Comparison of ENCODE assay signal across 24 cellular contexts in genomic region chr11:124796312-124796711, GRCh38. TPM values are rescaled to one million over a fixed set of nuclear protein-coding genes. Genes with fewer than 3 reads are reported as not detected.
DNase-seq lines count a peak whose midpoint lies in the region; ATAC-seq, FAIRE-seq and TF ChIP-seq lines count a peak whose summit lies in the region.
"Had no signal": no experiment of that assay in that cellular context is flagged by ENCODE, and none has a peak within 500 bp of the region (broad histone marks: within the 10 kb centered on the region; RNA-seq: fewer than 3 reads in every experiment).

No MANE protein-coding gene starts in this region.

- peaks cover 15 to 43% of the 10 kb centered on the region in 2 experiments for H3K79me1 ChIP-seq in IMR-90 (ENCODE audit: low read depth in 1 of 2, low read length in 2 of 2)
- H3K79me1 ChIP-seq in trophoblast cell (ENCODE audit: low read length), result peaks cover 17% of the 10 kb centered on the region

- FAIRE-seq in HepG2 (lab: Jason Lieb, UNC), result no peak
- FAIRE-seq: GM12891, GM18507, H1 had no signal

- peaks cover 68% of the 10 kb centered on the region for H4K20me1 ChIP-seq in DND-41 (ENCODE audit: insufficient read depth, low read length)
- H4K20me1 ChIP-seq in IMR-90 (ENCODE audit: insufficient read depth, low read length), result peaks cover 56% of the 10 kb centered on the region
- peaks cover 48% of the 10 kb centered on the region for H4K20me1 ChIP-seq in PC-3 (ENCODE audit: low read length)
- H4K20me1 ChIP-seq in HepG2 (ENCODE audit: insufficient read depth, low read length), result peaks cover 39% of the 10 kb centered on the region

- H3K9ac ChIP-seq in DND-41 (ENCODE audit: low read depth, low read length) (no peak overlapping the region), IMR-90 (ENCODE audit: low read depth, low read length) (no peak overlapping the region), PC-3 (ENCODE audit: low read length) (no peak overlapping the region), trophoblast cell (ENCODE audit: low read length) (no peak overlapping the region), HepG2 (ENCODE audit: insufficient read depth, low read depth, low read length) (no peak overlapping the region)
- H3K9ac ChIP-seq: BLaER1 had no signal

- TF ChIP-seq RAD21 in IMR-90 (IDR thresholded peaks at IDR 0.05; ENCODE audit: low read length) (no peak), HepG2 (CRISPR knock-in tag; IDR thresholded peaks at IDR 0.05) (no peak)

- H2BK120ac ChIP-seq in IMR-90 (ENCODE audit: low read depth, low read length) (no peak overlapping the region), trophoblast cell (ENCODE audit: insufficient read depth, low read length, poor library complexity) (no peak overlapping the region)

- H3K27me3 ChIP-seq in DND-41 (ENCODE audit: insufficient read depth, low read length, poor library complexity) (no peaks in the 10 kb centered on the region), IMR-90 (ENCODE audit: control insufficient read depth, insufficient read depth, low read length) (no peaks in the 10 kb centered on the region), PC-3 (ENCODE audit: low read length) (no peaks in the 10 kb centered on the region), trophoblast cell (ENCODE audit: insufficient read depth, low read length) (no peaks in the 10 kb centered on the region), left lung (peaks cover 0 to 14% of the 10 kb centered on the region in 2 donors), HepG2 (ENCODE audit: control insufficient read depth in 1 of 2, insufficient read depth in 2 of 2, low read length in 2 of 2) (no peaks in the 10 kb centered on the region; a peak in 1 of 5 replicates)
- H3K27me3 ChIP-seq: BLaER1 had no signal

- TF ChIP-seq POLR2A in IMR-90 (IDR thresholded peaks at IDR 0.05; ENCODE audit: low read depth, low read length), result no peak
- TF ChIP-seq POLR2A in HepG2 (IDR thresholded peaks at IDR 0.05; ENCODE audit: insufficient read depth in 1 of 2, low read depth in 2 of 2, low read length in 2 of 2), result no peak

- ATAC-seq in DND-41 (ENCODE audit: insufficient read depth, low read depth) (no peak), IMR-90 (ENCODE audit: low read depth) (no peak), PC-3 (no peak), HG02610 (IDR thresholded peaks at IDR 0.05; ENCODE audit: unreplicated experiment) (no peak), left lung (no peak), HepG2 (no peak)

- TF ChIP-seq CTCF in DND-41 (IDR thresholded peaks at IDR 0.05; ENCODE audit: borderline replicate concordance, extremely low read depth, low read length, poor library complexity, severe bottlenecking) (no peak), IMR-90 (conservative IDR thresholded peaks at IDR 0.05; ENCODE audit: low read depth, low read length) (no peak), PC-3 (conservative IDR thresholded peaks at IDR 0.05; ENCODE audit: low read depth, low read length) (no peak), left lung (IDR thresholded peaks at IDR 0.05) (no peak), HepG2 (CRISPR knock-in tag; IDR thresholded peaks at IDR 0.05) (no peak)

- H3K4me3 ChIP-seq in DND-41 (ENCODE audit: low read depth in 1 of 2, low read length in 2 of 2) (no peak overlapping the region), IMR-90 (ENCODE audit: insufficient read depth, low read depth, low read length) (no peak overlapping the region), PC-3 (ENCODE audit: low read length) (no peak overlapping the region), trophoblast cell (ENCODE audit: low read depth, low read length) (no peak overlapping the region), left lung (no peak overlapping the region), HepG2 (replicated peaks in 1 of 3; ENCODE audit: insufficient read depth in 1 of 3, low read depth in 2 of 3, low read length in 3 of 3) (no peak overlapping the region)
- H3K4me3 ChIP-seq: BLaER1 had no signal

- H3K79me2 ChIP-seq in DND-41 (ENCODE audit: insufficient read depth, low read length), result peaks cover 86% of the 10 kb centered on the region
- H3K79me2 ChIP-seq in PC-3 (ENCODE audit: low read length), result peaks cover 95% of the 10 kb centered on the region
- peaks cover 16% of the 10 kb centered on the region for H3K79me2 ChIP-seq in trophoblast cell (ENCODE audit: control insufficient read depth, insufficient read depth, low read length, poor library complexity)
- H3K79me2 ChIP-seq in HepG2 (ENCODE audit: insufficient read depth, low read length), result peaks cover 86% of the 10 kb centered on the region

- H3K4me1 ChIP-seq in DND-41 (ENCODE audit: insufficient read depth, low read length) (peaks cover 28% of the 10 kb centered on the region), IMR-90 (ENCODE audit: control insufficient read depth, insufficient read depth, low read length) (peaks cover 7% of the 10 kb centered on the region), PC-3 (ENCODE audit: insufficient read depth, low read length) (peaks cover 51% of the 10 kb centered on the region), trophoblast cell (ENCODE audit: control insufficient read depth in 1 of 2, insufficient read depth in 2 of 2, low read length in 2 of 2) (peaks cover 0 to 2% of the 10 kb centered on the region in 2 experiments), left lung (peaks cover 10 to 36% of the 10 kb centered on the region in 2 donors), HepG2 (ENCODE audit: insufficient read depth, low read length) (peaks cover 44% of the 10 kb centered on the region)

- H4K12ac ChIP-seq in trophoblast cell (ENCODE audit: low read depth, low read length), result no peak overlapping the region

- no peak overlapping the region for H2BK20ac ChIP-seq in IMR-90 (ENCODE audit: low read depth, low read length)

- CTCF ChIA-PET in IMR-90 (lab: Yijun Ruan, JAX), result no interaction called here
- CTCF ChIA-PET in PC-3 (lab: Charles Lee), result interaction anchor here (3.2 kb wide), 1 partner anchor 40 kb away, joined by 17 read pairs; no protein-coding TSS in a partner anchor
- CTCF ChIA-PET in HepG2 (lab: Yijun Ruan, JAX; ENCODE audit: low intra/inter-chr PET ratio, low total read pairs), result no interaction called here

- H2BK15ac ChIP-seq in IMR-90 (ENCODE audit: low read depth, low read length), result no peak overlapping the region

- H3K27ac ChIP-seq in DND-41 (ENCODE audit: low read length) (no peak overlapping the region), IMR-90 (ENCODE audit: insufficient read depth, low read length) (no peak overlapping the region), PC-3 (ENCODE audit: low read length) (no peak overlapping the region), trophoblast cell (ENCODE audit: low read depth, low read length) (no peak overlapping the region), left lung (no peak overlapping the region), HepG2 (ENCODE audit: extremely low read length, insufficient read depth, low read length) (no peak overlapping the region)
- H3K27ac ChIP-seq: BLaER1, HL-60 had no signal

- H4K8ac ChIP-seq in IMR-90 (ENCODE audit: low read depth in 2 of 2, low read length in 2 of 2), result no peak overlapping the region
- no peak overlapping the region for H4K8ac ChIP-seq in trophoblast cell (ENCODE audit: low read depth, low read length)

- no peak for TF ChIP-seq EP300 in HepG2 (IDR thresholded peaks at IDR 0.05; ENCODE audit: low read depth in 2 of 2, low read length in 2 of 2)
- TF ChIP-seq EP300 in HepG2 (CRISPR knock-in tag; IDR thresholded peaks at IDR 0.05; ENCODE audit: borderline replicate concordance), result no peak

- H3K14ac ChIP-seq in IMR-90 (replicated peaks; ENCODE audit: low read depth, low read length) (no peak overlapping the region), trophoblast cell (ENCODE audit: low read length) (no peak overlapping the region)

- H4K5ac ChIP-seq in IMR-90 (ENCODE audit: low read depth, low read length), result no peak overlapping the region

- H3K9me2 ChIP-seq in PC-3 (replicated peaks; ENCODE audit: low read length), result no peaks in the 10 kb centered on the region

- WGBS in IMR-90 (ENCODE audit: extremely low coverage in 2 of 2, insufficient read length in 1 of 2), 2 experiments, result no CpG with 5 or more reads among the region's 3 CpGs
- WGBS in trophoblast cell (ENCODE audit: extremely low coverage, insufficient coverage, insufficient read length), result no CpG with 5 or more reads among the region's 3 CpGs
- 92% methylated on average over 3 of the region's 3 CpGs for WGBS in HepG2 (ENCODE audit: low lambda C conversion rate)

- H3K4ac ChIP-seq in IMR-90 (ENCODE audit: low read depth, low read length) (no peak overlapping the region), trophoblast cell (ENCODE audit: low read depth, low read length) (peak overlapping the region; percentile 79)

- H2AK5ac ChIP-seq in IMR-90 (ENCODE audit: low read depth, low read length) (no peak overlapping the region), trophoblast cell (ENCODE audit: low read length) (no peak overlapping the region)

- DNase-seq in DND-41, result no peak
- no peak for DNase-seq in IMR-90
- DNase-seq in PC-3, result no peak
- no peak for DNase-seq in trophoblast cell
- no peak for DNase-seq in left lung
- DNase-seq in HepG2 (ENCODE audit: low spot score), result no peak
- DNase-seq: 8988T; CD4-positive, alpha-beta memory T cell; DMS79 treated with DMSO at 0.1 percent for 48 hours; EL; H9; KBM-7 had no signal

- H2BK12ac ChIP-seq in trophoblast cell (ENCODE audit: low read length), result no peak overlapping the region

- POLR2A ChIA-PET in IMR-90 (lab: Charles Lee; ENCODE audit: unreplicated experiment), result interaction anchor here (0.6 kb wide), 2 partner anchors 18 to 123 kb away, joined by 3 read pairs; no protein-coding TSS in a partner anchor
- POLR2A ChIA-PET in PC-3 (lab: Charles Lee; ENCODE audit: unreplicated experiment), result no interaction called here
- POLR2A ChIA-PET in HepG2 (lab: Yijun Ruan, JAX), result interaction anchor here (3.1 kb wide), 1 partner anchor 50 kb away, joined by 8 read pairs; no protein-coding TSS in a partner anchor

- in situ Hi-C loops in IMR-90 (cut with MboI; ENCODE audit: low sequenced_read_pairs), result no loop called here
- in situ Hi-C loops in HepG2 (cut with HindIII; ENCODE audit: extremely low pct_ligation_motif_present, low pct_unique_long_range_greater_than_20kb), result no loop called here

- dilution Hi-C loops in IMR-90 (cut with HindIII; ENCODE audit: low sequenced_read_pairs, unreplicated experiment), result no loop called here

- intact Hi-C loops in IMR-90 (cut with micrococcal nuclease) (no loop called here), PC-3 (cut with micrococcal nuclease) (loop anchor here (10.0 kb wide), 1 partner anchor 52 kb away; no protein-coding TSS in a partner anchor), left lung (cut with DNase I) (no loop called here), HepG2 (cut with micrococcal nuclease; ENCODE audit: unreplicated experiment) (loop anchor here (10.0 kb wide), 1 partner anchor 52 kb away; no protein-coding TSS in a partner anchor)

- no peaks in the 10 kb centered on the region; the same call in 1 of the 2 replicates for H3K36me3 ChIP-seq in DND-41 (ENCODE audit: insufficient read depth, low read length)
- H3K36me3 ChIP-seq in IMR-90 (ENCODE audit: control insufficient read depth, insufficient read depth, low read length), result no peaks in the 10 kb centered on the region
- H3K36me3 ChIP-seq in PC-3 (ENCODE audit: low read depth, low read length), result no peaks in the 10 kb centered on the region
- peaks cover 0 to 2% of the 10 kb centered on the region in 2 experiments for H3K36me3 ChIP-seq in trophoblast cell (ENCODE audit: control insufficient read depth in 1 of 2, insufficient read depth in 2 of 2, low read length in 2 of 2)
- H3K36me3 ChIP-seq in left lung, result no peaks in the 10 kb centered on the region
- no peaks in the 10 kb centered on the region for H3K36me3 ChIP-seq in HepG2 (replicated peaks in 1 of 2; ENCODE audit: control insufficient read depth in 1 of 2, insufficient read depth in 2 of 2, low read length in 2 of 2)
- H3K36me3 ChIP-seq: BLaER1 had no signal

- no peak overlapping the region for H2AK9ac ChIP-seq in IMR-90 (replicated peaks; ENCODE audit: low read depth, low read length, poor library complexity)

- H3K23ac ChIP-seq in IMR-90 (ENCODE audit: low read depth, low read length) (no peak overlapping the region; the same call in 1 of the 2 replicates), trophoblast cell (ENCODE audit: low read length) (no peak overlapping the region)

- H3F3A ChIP-seq in PC-3 (ENCODE audit: low read length, unreplicated experiment), result no peaks in the 10 kb centered on the region

- H4K91ac ChIP-seq in IMR-90 (ENCODE audit: insufficient read depth, low read depth, low read length) (no peak overlapping the region), trophoblast cell (ENCODE audit: low read depth, low read length) (no peak overlapping the region)

- H3K9me3 ChIP-seq in DND-41 (ENCODE audit: insufficient read depth, low read length, severe bottlenecking) (no peaks in the 10 kb centered on the region), IMR-90 (ENCODE audit: control insufficient read depth, insufficient read depth, low read length) (no peaks in the 10 kb centered on the region), PC-3 (ENCODE audit: low read length) (no peaks in the 10 kb centered on the region), trophoblast cell (ENCODE audit: insufficient read depth, low read depth, low read length) (no peaks in the 10 kb centered on the region), left lung (no peaks in the 10 kb centered on the region), HepG2 (ENCODE audit: low read length) (no peaks in the 10 kb centered on the region)
- H3K9me3 ChIP-seq: BLaER1 had no signal

- H2AFZ ChIP-seq in DND-41 (ENCODE audit: low read depth, low read length) (no peak overlapping the region), IMR-90 (replicated peaks; ENCODE audit: low read length, poor library complexity) (no peak overlapping the region), PC-3 (ENCODE audit: low read length) (no peak overlapping the region), trophoblast cell (ENCODE audit: insufficient read depth, low read length, poor library complexity) (no peak overlapping the region), HepG2 (ENCODE audit: low read length) (no peak overlapping the region)

- H3K9me1 ChIP-seq in IMR-90 (ENCODE audit: insufficient read depth, low read length), result peaks cover 8% of the 10 kb centered on the region

- H3K18ac ChIP-seq in IMR-90 (ENCODE audit: low read depth, low read length), result no peak overlapping the region
- H3K18ac ChIP-seq in trophoblast cell (ENCODE audit: low read length), result no peak overlapping the region

- H3K4me2 ChIP-seq in DND-41 (ENCODE audit: insufficient read depth, low read length), result peak overlapping the region; percentile 19; the same call in 1 of the 2 replicates
- H3K4me2 ChIP-seq in IMR-90 (ENCODE audit: low read depth, low read length), result no peak overlapping the region
- H3K4me2 ChIP-seq in PC-3 (ENCODE audit: low read length), result peak overlapping the region; percentile 80
- no peak overlapping the region for H3K4me2 ChIP-seq in trophoblast cell (ENCODE audit: low read length)
- H3K4me2 ChIP-seq in HepG2 (ENCODE audit: low read depth, low read length), result no peak overlapping the region

- H3K56ac ChIP-seq in IMR-90 (ENCODE audit: extremely low read depth, insufficient read depth, low read length), result no peak overlapping the region

- BruUV-seq in IMR-90 (replicated peaks; lab: Mats Ljungman, UMichigan), result TSS peak; percentile 3
- BruUV-seq in PC-3 (replicated peaks; lab: Mats Ljungman, UMichigan), result no TSS peak
- no TSS peak for BruUV-seq in HepG2 (replicated peaks; lab: Mats Ljungman, UMichigan)

- H2BK5ac ChIP-seq in IMR-90 (ENCODE audit: low read depth, low read length, poor library complexity, severe bottlenecking) (no peak overlapping the region), trophoblast cell (ENCODE audit: low read depth, low read length, poor library complexity) (no peak overlapping the region)

RNA-seq across cellular contexts. Expression of gene MSANTD2, which starts 3.9 kb away (rescaled TPM):
- total RNA-seq in IMR-90 (2012; rRNA removed), result 5.0 and 6.4 TPM in 2 replicates
- polyA plus RNA-seq in IMR-90 (2012; rRNA removed), result 4.8 and 6.0 TPM in 2 replicates
- polyA plus RNA-seq in IMR-90 (2012; cell fraction: cytosol; rRNA removed), result 2.5 and 2.6 TPM in 2 replicates
- 6.8 and 33.8 TPM in 2 replicates for polyA plus RNA-seq in IMR-90 (2012; cell fraction: nucleus; rRNA removed; ENCODE audit: low replicate concordance)
- 29.5 and 32.6 TPM in 2 replicates for total RNA-seq in PC-3 (2014; rRNA removed)
- polyA plus RNA-seq in trophoblast cell (2013), result 8.2 and 8.7 TPM in 2 replicates
- total RNA-seq in left lung, result 10 to 100 TPM in 1 of 2 donors, 1 to 10 TPM in 1; 9.4 to 12.2 TPM
- total RNA-seq in HepG2 (2016; rRNA removed; fragmentation: Illumina TruSeq; extraction: Trizol), result 6.8 and 10.1 TPM in 2 replicates
- 2.0 and 2.6 TPM in 2 replicates for total RNA-seq in HepG2 (2016; cell fraction: cytosol; rRNA removed; fragmentation: Illumina TruSeq; extraction: Trizol; ENCODE audit: low read depth)
- total RNA-seq in HepG2 (2016; cell fraction: insoluble cytoplasmic fraction; rRNA removed; fragmentation: Illumina TruSeq; extraction: Trizol), result 5.6 and 10.3 TPM in 2 replicates
- total RNA-seq in HepG2 (2016; cell fraction: membrane; rRNA removed; fragmentation: Illumina TruSeq; extraction: Trizol), result 4.5 and 5.1 TPM in 2 replicates
- total RNA-seq in HepG2 (2016; cell fraction: nucleus; rRNA removed; fragmentation: Illumina TruSeq; extraction: Trizol), result 15.8 and 18.9 TPM in 2 replicates
- polyA plus RNA-seq in HepG2 (2011; rRNA removed), result 7.5 and 8.7 TPM in 2 replicates
- polyA plus RNA-seq in HepG2 (2011; cell fraction: cytosol; rRNA removed), result 2.1 and 2.7 TPM in 2 replicates
- 19.4 and 25.6 TPM in 2 replicates for polyA plus RNA-seq in HepG2 (2011; cell fraction: nucleus; rRNA removed)
- polyA plus RNA-seq in HepG2 (2012), result 6.6 and 7.1 TPM in 2 replicates
- polyA plus RNA-seq in HepG2 (2016; cell fraction: cytosol; fragmentation: Illumina TruSeq; extraction: Trizol; ENCODE audit: low read depth), result 1.8 and 2.2 TPM in 2 replicates
- 7.1 and 7.6 TPM in 2 replicates for polyA plus RNA-seq in HepG2 (2016; cell fraction: insoluble cytoplasmic fraction; fragmentation: Illumina TruSeq; extraction: Trizol; ENCODE audit: low read depth)
- polyA plus RNA-seq in HepG2 (2016; cell fraction: membrane; fragmentation: Illumina TruSeq; extraction: Trizol; ENCODE audit: low read depth), result 3.7 and 3.8 TPM in 2 replicates
- 45.5 and 49.8 TPM in 2 replicates for polyA plus RNA-seq in HepG2 (2016; cell fraction: nucleus; fragmentation: Illumina TruSeq; extraction: Trizol; ENCODE audit: insufficient read depth, low read depth)
- polyA minus RNA-seq in HepG2 (2011; rRNA and poly(A)+ RNA removed; ENCODE audit: low replicate concordance), result 1.6 and 4.0 TPM in 2 replicates
- 2.7 and 4.0 TPM in 2 replicates for polyA minus RNA-seq in HepG2 (2011; cell fraction: cytosol; rRNA and poly(A)+ RNA removed)
- polyA minus RNA-seq in HepG2 (2011; cell fraction: nucleus; rRNA and poly(A)+ RNA removed), result 14.8 and 19.6 TPM in 2 replicates

RNA-seq across cellular contexts. Expression of gene ESAM, which starts 34.2 kb away (rescaled TPM):
- under 0.01 TPM in 1 of 2 replicates, not detected in the other for total RNA-seq in IMR-90 (2012; rRNA removed)
- polyA plus RNA-seq in IMR-90 (2012; rRNA removed), result 0.12 and 0.20 TPM in 2 replicates
- polyA plus RNA-seq in IMR-90 (2012; cell fraction: cytosol; rRNA removed), result 0.10 and 0.11 TPM in 2 replicates
- 1.7 and 2.7 TPM in 2 replicates for polyA plus RNA-seq in IMR-90 (2012; cell fraction: nucleus; rRNA removed; ENCODE audit: low replicate concordance)
- 10.4 and 10.8 TPM in 2 replicates for total RNA-seq in PC-3 (2014; rRNA removed)
- polyA plus RNA-seq in trophoblast cell (2013), result 4.6 and 4.8 TPM in 2 replicates
- total RNA-seq in left lung, result 100 to 1,000 TPM; 116 to 119 TPM
- total RNA-seq in HepG2 (2016; rRNA removed; fragmentation: Illumina TruSeq; extraction: Trizol), result 0.48 and 1.2 TPM in 2 replicates
- 0.44 and 0.51 TPM in 2 replicates for total RNA-seq in HepG2 (2016; cell fraction: cytosol; rRNA removed; fragmentation: Illumina TruSeq; extraction: Trizol; ENCODE audit: low read depth)
- total RNA-seq in HepG2 (2016; cell fraction: insoluble cytoplasmic fraction; rRNA removed; fragmentation: Illumina TruSeq; extraction: Trizol), result 0.33 and 1.5 TPM in 2 replicates
- 0.65 and 0.80 TPM in 2 replicates for total RNA-seq in HepG2 (2016; cell fraction: membrane; rRNA removed; fragmentation: Illumina TruSeq; extraction: Trizol)
- 1.5 and 1.9 TPM in 2 replicates for total RNA-seq in HepG2 (2016; cell fraction: nucleus; rRNA removed; fragmentation: Illumina TruSeq; extraction: Trizol)
- 6.3 and 6.8 TPM in 2 replicates for polyA plus RNA-seq in HepG2 (2011; rRNA removed)
- polyA plus RNA-seq in HepG2 (2011; cell fraction: cytosol; rRNA removed), result 2.8 and 4.8 TPM in 2 replicates
- 5.1 and 7.8 TPM in 2 replicates for polyA plus RNA-seq in HepG2 (2011; cell fraction: nucleus; rRNA removed)
- polyA plus RNA-seq in HepG2 (2012), result 0.59 and 0.89 TPM in 2 replicates
- 0.98 and 1.0 TPM in 2 replicates for polyA plus RNA-seq in HepG2 (2016; cell fraction: cytosol; fragmentation: Illumina TruSeq; extraction: Trizol; ENCODE audit: low read depth)
- 0.95 and 1.4 TPM in 2 replicates for polyA plus RNA-seq in HepG2 (2016; cell fraction: insoluble cytoplasmic fraction; fragmentation: Illumina TruSeq; extraction: Trizol; ENCODE audit: low read depth)
- 0.85 and 1.4 TPM in 2 replicates for polyA plus RNA-seq in HepG2 (2016; cell fraction: membrane; fragmentation: Illumina TruSeq; extraction: Trizol; ENCODE audit: low read depth)
- 2.5 and 3.0 TPM in 2 replicates for polyA plus RNA-seq in HepG2 (2016; cell fraction: nucleus; fragmentation: Illumina TruSeq; extraction: Trizol; ENCODE audit: insufficient read depth, low read depth)
- polyA minus RNA-seq in HepG2 (2011; rRNA and poly(A)+ RNA removed; ENCODE audit: low replicate concordance), result 3.0 and 4.4 TPM in 2 replicates
- polyA minus RNA-seq in HepG2 (2011; cell fraction: cytosol; rRNA and poly(A)+ RNA removed), result 1.8 and 2.2 TPM in 2 replicates
- polyA minus RNA-seq in HepG2 (2011; cell fraction: nucleus; rRNA and poly(A)+ RNA removed), result 1.9 and 3.0 TPM in 2 replicates
- total RNA-seq: G401, H1 had no signal

RNA-seq across cellular contexts. Expression of gene VSIG2, which starts 44.3 kb away (rescaled TPM):
- not detected in 2 replicates for total RNA-seq in IMR-90 (2012; rRNA removed)
- not detected in 2 replicates for polyA plus RNA-seq in IMR-90 (2012; rRNA removed)
- polyA plus RNA-seq in IMR-90 (2012; cell fraction: cytosol; rRNA removed), result 0.03 TPM in 1 of 2 replicates, not detected in the other
- not detected in 2 replicates for polyA plus RNA-seq in IMR-90 (2012; cell fraction: nucleus; rRNA removed; ENCODE audit: low replicate concordance)
- total RNA-seq in PC-3 (2014; rRNA removed), result not detected in 2 replicates
- 0.04 TPM in 1 of 2 replicates, not detected in the other for polyA plus RNA-seq in trophoblast cell (2013)
- total RNA-seq in left lung, result 10 to 100 TPM; 16.0 to 35.6 TPM
- total RNA-seq in HepG2 (2016; rRNA removed; fragmentation: Illumina TruSeq; extraction: Trizol), result 0.46 and 0.80 TPM in 2 replicates
- 0.44 and 0.71 TPM in 2 replicates for total RNA-seq in HepG2 (2016; cell fraction: cytosol; rRNA removed; fragmentation: Illumina TruSeq; extraction: Trizol; ENCODE audit: low read depth)
- 0.16 and 0.37 TPM in 2 replicates for total RNA-seq in HepG2 (2016; cell fraction: insoluble cytoplasmic fraction; rRNA removed; fragmentation: Illumina TruSeq; extraction: Trizol)
- total RNA-seq in HepG2 (2016; cell fraction: membrane; rRNA removed; fragmentation: Illumina TruSeq; extraction: Trizol), result 0.49 and 0.62 TPM in 2 replicates
- 0.66 and 0.68 TPM in 2 replicates for total RNA-seq in HepG2 (2016; cell fraction: nucleus; rRNA removed; fragmentation: Illumina TruSeq; extraction: Trizol)
- polyA plus RNA-seq in HepG2 (2011; rRNA removed), result 2.7 and 3.5 TPM in 2 replicates
- 2.0 and 3.1 TPM in 2 replicates for polyA plus RNA-seq in HepG2 (2011; cell fraction: cytosol; rRNA removed)
- 3.6 and 3.8 TPM in 2 replicates for polyA plus RNA-seq in HepG2 (2011; cell fraction: nucleus; rRNA removed)
- polyA plus RNA-seq in HepG2 (2012), result 0.79 and 1.0 TPM in 2 replicates
- 0.61 and 0.80 TPM in 2 replicates for polyA plus RNA-seq in HepG2 (2016; cell fraction: cytosol; fragmentation: Illumina TruSeq; extraction: Trizol; ENCODE audit: low read depth)
- 0.58 TPM in 1 of 2 replicates, not detected in the other for polyA plus RNA-seq in HepG2 (2016; cell fraction: insoluble cytoplasmic fraction; fragmentation: Illumina TruSeq; extraction: Trizol; ENCODE audit: low read depth)
- 0.61 and 0.72 TPM in 2 replicates for polyA plus RNA-seq in HepG2 (2016; cell fraction: membrane; fragmentation: Illumina TruSeq; extraction: Trizol; ENCODE audit: low read depth)
- 0.99 and 1.3 TPM in 2 replicates for polyA plus RNA-seq in HepG2 (2016; cell fraction: nucleus; fragmentation: Illumina TruSeq; extraction: Trizol; ENCODE audit: insufficient read depth, low read depth)
- polyA minus RNA-seq in HepG2 (2011; rRNA and poly(A)+ RNA removed; ENCODE audit: low replicate concordance), result 2.1 TPM in 1 of 2 replicates, not detected in the other
- 0.49 TPM in 1 of 2 replicates, not detected in the other for polyA minus RNA-seq in HepG2 (2011; cell fraction: cytosol; rRNA and poly(A)+ RNA removed)
- 0.39 TPM in 1 of 2 replicates, not detected in the other for polyA minus RNA-seq in HepG2 (2011; cell fraction: nucleus; rRNA and poly(A)+ RNA removed)
- total RNA-seq: A673, G401, H1, H9, HT1080 had no signal
- polyA plus RNA-seq: AG04450, CD14-positive monocyte, IgD-negative memory B cell had no signal

RNA-seq across cellular contexts. Expression of gene NRGN, which starts 56.6 kb away (rescaled TPM):
- total RNA-seq in IMR-90 (2012; rRNA removed), result 0.54 and 0.83 TPM in 2 replicates
- 24.8 and 27.8 TPM in 2 replicates for polyA plus RNA-seq in IMR-90 (2012; rRNA removed)
- polyA plus RNA-seq in IMR-90 (2012; cell fraction: cytosol; rRNA removed), result 27.1 and 28.3 TPM in 2 replicates
- 14.9 and 33.1 TPM in 2 replicates for polyA plus RNA-seq in IMR-90 (2012; cell fraction: nucleus; rRNA removed; ENCODE audit: low replicate concordance)
- 15.5 and 20.3 TPM in 2 replicates for total RNA-seq in PC-3 (2014; rRNA removed)
- 0.63 and 0.67 TPM in 2 replicates for polyA plus RNA-seq in trophoblast cell (2013)
- total RNA-seq in left lung, result 10 to 100 TPM; 50.5 to 62.1 TPM
- total RNA-seq in HepG2 (2016; rRNA removed; fragmentation: Illumina TruSeq; extraction: Trizol), result 0.18 TPM in 1 of 2 replicates, not detected in the other
- not detected in 2 replicates for total RNA-seq in HepG2 (2016; cell fraction: cytosol; rRNA removed; fragmentation: Illumina TruSeq; extraction: Trizol; ENCODE audit: low read depth)
- total RNA-seq in HepG2 (2016; cell fraction: insoluble cytoplasmic fraction; rRNA removed; fragmentation: Illumina TruSeq; extraction: Trizol), result 0.19 TPM in 1 of 2 replicates, not detected in the other
- not detected in 2 replicates for total RNA-seq in HepG2 (2016; cell fraction: membrane; rRNA removed; fragmentation: Illumina TruSeq; extraction: Trizol)
- 0.34 and 0.47 TPM in 2 replicates for total RNA-seq in HepG2 (2016; cell fraction: nucleus; rRNA removed; fragmentation: Illumina TruSeq; extraction: Trizol)
- polyA plus RNA-seq in HepG2 (2011; rRNA removed), result 0.12 and 0.22 TPM in 2 replicates
- 0.14 and 0.28 TPM in 2 replicates for polyA plus RNA-seq in HepG2 (2011; cell fraction: cytosol; rRNA removed)
- 0.97 and 1.5 TPM in 2 replicates for polyA plus RNA-seq in HepG2 (2011; cell fraction: nucleus; rRNA removed)
- 0.17 and 0.63 TPM in 2 replicates for polyA plus RNA-seq in HepG2 (2012)
- polyA plus RNA-seq in HepG2 (2016; cell fraction: cytosol; fragmentation: Illumina TruSeq; extraction: Trizol; ENCODE audit: low read depth), result 0.25 and 0.49 TPM in 2 replicates
- polyA plus RNA-seq in HepG2 (2016; cell fraction: insoluble cytoplasmic fraction; fragmentation: Illumina TruSeq; extraction: Trizol; ENCODE audit: low read depth), result 0.46 and 0.95 TPM in 2 replicates
- 0.40 and 0.63 TPM in 2 replicates for polyA plus RNA-seq in HepG2 (2016; cell fraction: membrane; fragmentation: Illumina TruSeq; extraction: Trizol; ENCODE audit: low read depth)
- polyA plus RNA-seq in HepG2 (2016; cell fraction: nucleus; fragmentation: Illumina TruSeq; extraction: Trizol; ENCODE audit: insufficient read depth, low read depth), result 0.44 and 0.90 TPM in 2 replicates
- 0.98 and 1.9 TPM in 2 replicates for polyA minus RNA-seq in HepG2 (2011; rRNA and poly(A)+ RNA removed; ENCODE audit: low replicate concordance)
- polyA minus RNA-seq in HepG2 (2011; cell fraction: cytosol; rRNA and poly(A)+ RNA removed), result not detected in 2 replicates
- polyA minus RNA-seq in HepG2 (2011; cell fraction: nucleus; rRNA and poly(A)+ RNA removed), result not detected in 2 replicates
- polyA plus RNA-seq: CD4-positive, alpha-beta memory T cell had no signal

Comparison
In these comparisons a context has a peak if more than half of its experiments do, and no peak if none do; other contexts are left out.
1. H3K4me2 ChIP-seq: peak in DND-41 (single experiment) and PC-3 (single experiment); none in IMR-90 (single experiment), trophoblast cell (single experiment) and HepG2 (single experiment).
2. RNA of gene VSIG2, which starts 44.3 kb away (total RNA-seq): 16.0 to 35.6 TPM in left lung; 0.16 to 0.80 TPM in HepG2, not detected in IMR-90 and not detected in PC-3; every median in the first group is over 4 times any median in the second.
3. intact Hi-C loops: an anchor here in PC-3 (10.0 kb wide) and HepG2 (10.0 kb wide); none called in IMR-90 and left lung.